Comparison of ENCODE assay signal across 17 cellular contexts in the genomic region with DNA sequence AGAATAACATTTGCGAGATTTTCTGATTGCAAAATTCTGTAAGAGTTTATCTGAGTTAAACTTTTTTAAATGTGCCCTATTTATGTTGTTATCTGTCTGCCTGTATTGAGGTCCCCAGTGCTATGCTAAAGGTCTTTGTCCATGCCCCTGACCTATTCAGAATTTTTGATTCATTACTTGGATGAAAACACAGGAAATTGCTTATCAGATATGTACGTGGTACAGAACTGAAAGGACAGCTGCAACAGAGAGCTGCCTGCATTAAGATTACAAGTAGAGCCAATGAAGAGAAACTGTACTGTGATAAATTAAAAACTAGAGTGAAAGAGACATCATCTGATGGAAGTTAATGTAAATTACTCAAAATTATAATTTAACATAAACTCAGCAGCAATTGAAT.
"Had no signal": no experiment of that assay in that cellular context is flagged by ENCODE, and none has a peak within 500 bp of the region (broad histone marks: within the 10 kb centered on the region; RNA-seq: fewer than 3 reads in every experiment).

No MANE protein-coding gene starts in this region.

- H3K27ac ChIP-seq: breast epithelium, esophagus squamous epithelium, foreskin keratinocyte, prostate gland, thyroid gland had no signal

- H3K36me3 ChIP-seq: breast epithelium, esophagus squamous epithelium, prostate gland, thyroid gland, uterus had no signal

- H3K4me1 ChIP-seq: breast epithelium, esophagus squamous epithelium, foreskin keratinocyte, prostate gland, uterus had no signal

- H3K36me3 Mint-ChIP-seq: activated naive CD4-positive, alpha-beta T cell treated with anti-CD3 and anti-CD28 coated beads, Interleukin-2, amount 10 ng/mL, durations not matched to agents 7 days and 5 days; T-cell had no signal

- ATAC-seq: foreskin keratinocyte; left colon; natural killer cell treated with Interleukin-12 subunit alpha and Interleukin-12 subunit beta and Interleukin-15 and Interleukin-18, amount 100 ng/mL, for 72 hours; T-cell had no signal

- H3K9me3 Mint-ChIP-seq: activated B cell treated with CpG ODN at 0.5 μM for 24 hours; activated CD4-positive, alpha-beta T cell treated with anti-CD3 and anti-CD28 coated beads, Interleukin-2, amount 10 ng/mL, durations not matched to agents 24 days and 14 days; activated naive CD4-positive, alpha-beta T cell treated with anti-CD3 and anti-CD28 coated beads, Interleukin-2, amount 10 ng/mL, durations not matched to agents 7 days and 5 days had no signal

- H3K27ac Mint-ChIP-seq: activated B cell treated with CpG ODN at 0.5 μM for 24 hours; activated CD4-positive, alpha-beta T cell treated with anti-CD3 and anti-CD28 coated beads, Interleukin-2, amount 10 ng/mL, durations not matched to agents 24 days and 14 days; activated naive CD4-positive, alpha-beta T cell treated with anti-CD3 and anti-CD28 coated beads, Interleukin-2, amount 10 ng/mL, durations not matched to agents 7 days and 5 days; natural killer cell treated with Interleukin-12 subunit alpha and Interleukin-12 subunit beta and Interleukin-15 and Interleukin-18, amount 100 ng/mL, for 72 hours; T-cell had no signal

- H3K4me3 ChIP-seq: breast epithelium, esophagus squamous epithelium, prostate gland, thyroid gland, uterus had no signal

- H3K4me1 Mint-ChIP-seq: activated B cell treated with CpG ODN at 0.5 μM for 24 hours; activated naive CD4-positive, alpha-beta T cell treated with anti-CD3 and anti-CD28 coated beads, Interleukin-2, amount 10 ng/mL, durations not matched to agents 7 days and 5 days; T-cell had no signal

- H3K9me3 ChIP-seq: prostate gland, thyroid gland, uterus had no signal

- H3K4me3 Mint-ChIP-seq: activated B cell treated with CpG ODN at 0.5 μM for 24 hours; activated CD4-positive, alpha-beta T cell treated with anti-CD3 and anti-CD28 coated beads, Interleukin-2, amount 10 ng/mL, durations not matched to agents 24 days and 14 days; activated naive CD4-positive, alpha-beta T cell treated with anti-CD3 and anti-CD28 coated beads, Interleukin-2, amount 10 ng/mL, durations not matched to agents 7 days and 5 days; natural killer cell treated with Interleukin-12 subunit alpha and Interleukin-12 subunit beta and Interleukin-15 and Interleukin-18, amount 100 ng/mL, for 72 hours; T-cell had no signal

- DNase-seq: activated B cell treated with CpG ODN at 0.5 μM for 24 hours; activated CD4-positive, alpha-beta T cell treated with anti-CD3 and anti-CD28 coated beads, Interleukin-2, amount 10 ng/mL, durations not matched to agents 24 days and 14 days; activated naive CD4-positive, alpha-beta T cell treated with anti-CD3 and anti-CD28 coated beads, Interleukin-2, amount 10 ng/mL, durations not matched to agents 7 days and 5 days; amygdala; esophagus squamous epithelium; foreskin keratinocyte; head of caudate nucleus; left colon; mesenchymal stem cell; occipital lobe; stimulated activated CD4-positive, alpha-beta T cell treated with anti-CD3 and anti-CD28 coated beads, Interleukin-4, amount 100 ng/mL, for 4 hours; T-cell; thyroid gland; uterus had no signal

- H3K27me3 ChIP-seq: breast epithelium, esophagus squamous epithelium, thyroid gland, uterus had no signal
